In the genomic region with DNA sequence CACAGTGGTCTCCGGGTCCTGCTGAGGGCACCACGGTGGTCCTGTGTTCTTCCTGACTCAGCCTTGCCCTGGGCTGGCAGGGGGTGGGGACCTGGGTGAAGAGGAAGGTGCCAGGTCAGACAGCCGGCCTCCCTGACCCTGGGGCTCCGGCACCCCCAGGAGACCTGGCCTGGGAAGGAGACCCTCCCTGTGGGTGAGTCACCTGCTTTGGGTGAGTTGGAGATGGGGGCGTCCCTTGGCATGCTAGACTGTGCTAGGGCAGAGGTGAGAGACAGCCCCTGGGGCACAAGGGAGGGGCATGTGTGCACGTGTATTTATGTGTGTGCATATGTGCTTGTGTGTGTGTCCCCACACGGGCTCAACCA, we compare ENCODE assay signal across 9 cellular contexts. TPM values are rescaled to one million over a fixed set of nuclear protein-coding genes. Genes with fewer than 3 reads are reported as not detected.
DNase-seq lines count a peak whose midpoint lies in the region; ATAC-seq and TF ChIP-seq lines count a peak whose summit lies in the region.
"Had no signal": no experiment of that assay in that cellular context is flagged by ENCODE, and none has a peak within 500 bp of the region (broad histone marks: within the 10 kb centered on the region; RNA-seq: fewer than 3 reads in every experiment).

No MANE protein-coding gene starts in this region.

- peak overlapping the region; percentile 66 for H3K4me3 Mint-ChIP-seq in activated CD4-positive, alpha-beta memory T cell treated with anti-CD3 and anti-CD28 coated beads for 36 hours
- no peak overlapping the region for H3K4me3 Mint-ChIP-seq in stimulated activated memory B cell treated with anti-CD40 and anti-IgM and Interleukin-4, amounts not matched to agents 10 μg/mL and 1 μg/mL and 100 μg/mL, for 72 hours
- H3K4me3 Mint-ChIP-seq: mesothelial cell of epicardium had no signal

- no TSS peak for BruUV-seq in IMR-90 (replicated peaks; lab: Mats Ljungman, UMichigan)
- BruUV-seq in A673 (replicated peaks; lab: Mats Ljungman, UMichigan): no TSS peak

- no peaks in the 10 kb centered on the region for H3K9me3 Mint-ChIP-seq in activated CD4-positive, alpha-beta memory T cell treated with anti-CD3 and anti-CD28 coated beads for 36 hours
- H3K9me3 Mint-ChIP-seq in stimulated activated memory B cell treated with anti-CD40 and anti-IgM and Interleukin-4, amounts not matched to agents 10 μg/mL and 1 μg/mL and 100 μg/mL, for 72 hours: no peaks in the 10 kb centered on the region
- H3K9me3 Mint-ChIP-seq: mesothelial cell of epicardium had no signal

- H2BK5ac ChIP-seq in IMR-90 (ENCODE audit: low read depth, low read length, poor library complexity, severe bottlenecking): peak overlapping the region; percentile 57

- TF ChIP-seq POLR2A in IMR-90 (IDR thresholded peaks at IDR 0.05; ENCODE audit: low read depth, low read length): peak; percentile 42; the same call in 1 of the 2 replicates
- no peak for TF ChIP-seq POLR2A in esophagus muscularis mucosa (IDR thresholded peaks at IDR 0.05; ENCODE audit: low read depth)

- H3K9me1 ChIP-seq in IMR-90 (ENCODE audit: insufficient read depth, low read length): peaks cover 62% of the 10 kb centered on the region

- 0 out of 3 replicates have a peak overlapping the region, but pooled peaks have one; percentile 7 for H2BK15ac ChIP-seq in IMR-90 (ENCODE audit: low read depth, low read length)

- peak overlapping the region; percentile 62; the same call in 1 of the 2 replicates for H4K91ac ChIP-seq in IMR-90 (ENCODE audit: insufficient read depth, low read depth, low read length)

- H4K5ac ChIP-seq in IMR-90 (ENCODE audit: low read depth, low read length): peak overlapping the region; percentile 18; the same call in 1 of the 2 replicates

- in situ Hi-C loops in IMR-90 (cut with MboI; ENCODE audit: low sequenced_read_pairs): no loop called here

- peak overlapping the region; percentile 19 for H3K27ac ChIP-seq in IMR-90 (ENCODE audit: insufficient read depth, low read length)
- peak overlapping the region; percentile 80 to 87 (median 84) for H3K27ac ChIP-seq in esophagus muscularis mucosa (replicated peaks in 1 of 4)
- H3K27ac ChIP-seq in A673 (ENCODE audit: low read depth, low read length, poor library complexity, severe bottlenecking): no peak overlapping the region

- H2AFZ ChIP-seq in IMR-90 (replicated peaks; ENCODE audit: low read length, poor library complexity): peak overlapping the region; percentile 24

- TF ChIP-seq RAD21 in IMR-90 (IDR thresholded peaks at IDR 0.05; ENCODE audit: low read length): no peak

- H3K56ac ChIP-seq in IMR-90 (ENCODE audit: extremely low read depth, insufficient read depth, low read length): no peak overlapping the region

- no peak overlapping the region for H3K23ac ChIP-seq in IMR-90 (ENCODE audit: low read depth, low read length)

- H4K8ac ChIP-seq in IMR-90 (ENCODE audit: low read depth in 2 of 2, low read length in 2 of 2): no peak overlapping the region

- H3K4me1 ChIP-seq in IMR-90 (ENCODE audit: control insufficient read depth, insufficient read depth, low read length) (peaks cover 43% of the 10 kb centered on the region), esophagus muscularis mucosa (peaks cover 37 to 100% (median 100%) of the 10 kb centered on the region in 4 donors), A673 (ENCODE audit: insufficient read depth, low read length, poor library complexity, severe bottlenecking) (no peaks in the 10 kb centered on the region)

- POLR2A ChIA-PET in IMR-90 (lab: Charles Lee; ENCODE audit: unreplicated experiment): no interaction called here
- POLR2A ChIA-PET in activated CD4-positive, alpha-beta memory T cell treated with anti-CD3 and anti-CD28 coated beads for 36 hours (lab: Charles Lee): no interaction called here
- POLR2A ChIA-PET in A673 (lab: Charles Lee; ENCODE audit: low non-redundant PET): no interaction called here

- H3K14ac ChIP-seq in IMR-90 (replicated peaks; ENCODE audit: low read depth, low read length): peak overlapping the region; percentile 61; the same call in 1 of the 2 replicates

- H3K9me3 ChIP-seq in IMR-90 (ENCODE audit: control insufficient read depth, insufficient read depth, low read length) (no peaks in the 10 kb centered on the region), esophagus muscularis mucosa (no peaks in the 10 kb centered on the region), A673 (ENCODE audit: low read depth, low read length, poor library complexity, severe bottlenecking) (no peaks in the 10 kb centered on the region)

- H3K36me3 ChIP-seq in IMR-90 (ENCODE audit: control insufficient read depth, insufficient read depth, low read length) (no peaks in the 10 kb centered on the region; the same call in 1 of the 2 replicates), esophagus muscularis mucosa (peaks cover 0 to 13% (median 4%) of the 10 kb centered on the region in 4 donors), A673 (ENCODE audit: insufficient read depth, low read length, poor library complexity, severe bottlenecking) (no peaks in the 10 kb centered on the region)

- intact Hi-C loops in IMR-90 (cut with micrococcal nuclease): no loop called here
- intact Hi-C loops in activated CD4-positive, alpha-beta memory T cell treated with anti-CD3 and anti-CD28 coated beads for 36 hours (cut with micrococcal nuclease): loop anchor here (5.0 kb wide), 2 partner anchors 39 to 221 kb away; a partner anchor contains a TSS
- intact Hi-C loops in esophagus muscularis mucosa (cut with DNase I): no loop called here
- intact Hi-C loops in A673 (cut with micrococcal nuclease; ENCODE audit: unreplicated experiment): no loop called here

- no peak for TF ChIP-seq EP300 in esophagus muscularis mucosa (IDR thresholded peaks at IDR 0.05)

- CTCF ChIA-PET in IMR-90 (lab: Yijun Ruan, JAX): no interaction called here
- CTCF ChIA-PET in activated CD4-positive, alpha-beta memory T cell treated with anti-CD3 and anti-CD28 coated beads for 36 hours (lab: Charles Lee): no interaction called here
- CTCF ChIA-PET in A673 (lab: Charles Lee): no interaction called here

- peak overlapping the region; percentile 76 for H2AK5ac ChIP-seq in IMR-90 (ENCODE audit: low read depth, low read length)

- peak overlapping the region; percentile 20 for H3K18ac ChIP-seq in IMR-90 (ENCODE audit: low read depth, low read length)

- H3K4me3 ChIP-seq in IMR-90 (ENCODE audit: insufficient read depth, low read depth, low read length) (no peak overlapping the region), esophagus muscularis mucosa (no peak overlapping the region), A673 (ENCODE audit: low read depth, low read length, poor library complexity, severe bottlenecking) (no peak overlapping the region)

- peak overlapping the region; percentile 93 for H3K27ac Mint-ChIP-seq in activated CD4-positive, alpha-beta memory T cell treated with anti-CD3 and anti-CD28 coated beads for 36 hours
- H3K27ac Mint-ChIP-seq in stimulated activated memory B cell treated with anti-CD40 and anti-IgM and Interleukin-4, amounts not matched to agents 10 μg/mL and 1 μg/mL and 100 μg/mL, for 72 hours: peak overlapping the region; percentile 72

- TF ChIP-seq CTCF in IMR-90 (conservative IDR thresholded peaks at IDR 0.05; ENCODE audit: low read depth, low read length) (no peak), esophagus muscularis mucosa (IDR thresholded peaks at IDR 0.05) (no peak), A673 (conservative IDR thresholded peaks at IDR 0.05; ENCODE audit: low read depth, low read length) (no peak)

- H3K4ac ChIP-seq in IMR-90 (ENCODE audit: low read depth, low read length): peak overlapping the region; percentile 81

- peak overlapping the region; percentile 18 for H2AK9ac ChIP-seq in IMR-90 (replicated peaks; ENCODE audit: low read depth, low read length, poor library complexity)

- H3K36me3 Mint-ChIP-seq in activated CD4-positive, alpha-beta memory T cell treated with anti-CD3 and anti-CD28 coated beads for 36 hours: no peaks in the 10 kb centered on the region
- no peaks in the 10 kb centered on the region for H3K36me3 Mint-ChIP-seq in stimulated activated memory B cell treated with anti-CD40 and anti-IgM and Interleukin-4, amounts not matched to agents 10 μg/mL and 1 μg/mL and 100 μg/mL, for 72 hours
- H3K36me3 Mint-ChIP-seq: mesothelial cell of epicardium had no signal

- H4K20me1 ChIP-seq in IMR-90 (ENCODE audit: insufficient read depth, low read length): peaks cover 97% of the 10 kb centered on the region

- ATAC-seq in IMR-90 (ENCODE audit: low read depth) (no peak), HG03521 (IDR thresholded peaks at IDR 0.05; ENCODE audit: unreplicated experiment) (no peak)
- ATAC-seq in stimulated activated memory B cell treated with anti-CD40 and anti-IgM and Interleukin-4, amounts not matched to agents 10 μg/mL and 1 μg/mL and 100 μg/mL, for 72 hours: no peak

- H3K27me3 Mint-ChIP-seq in activated CD4-positive, alpha-beta memory T cell treated with anti-CD3 and anti-CD28 coated beads for 36 hours: no peaks in the 10 kb centered on the region
- H3K27me3 Mint-ChIP-seq in stimulated activated memory B cell treated with anti-CD40 and anti-IgM and Interleukin-4, amounts not matched to agents 10 μg/mL and 1 μg/mL and 100 μg/mL, for 72 hours: no peaks in the 10 kb centered on the region

- peak overlapping the region; percentile 82 for H2BK120ac ChIP-seq in IMR-90 (ENCODE audit: low read depth, low read length)

- WGBS in IMR-90 (ENCODE audit: extremely low coverage in 2 of 2, insufficient read length in 1 of 2), 2 experiments: 74% methylated on average over 4 of the region's 7 CpGs; no CpG with 5 or more reads in 1 of the 2 experiments
- 40% methylated on average over 4 of the region's 7 CpGs for WGBS in esophagus muscularis mucosa

- H2BK20ac ChIP-seq in IMR-90 (ENCODE audit: low read depth, low read length): peak overlapping the region; percentile 34; the same call in 1 of the 2 replicates

- DNase-seq in IMR-90 (no peak), esophagus muscularis mucosa (ENCODE audit: extremely low spot score) (no peak), NCI-H1417 (lab: John Stamatoyannopoulos, UW) (no peak), A673 (ENCODE audit: low spot score) (no peak)
- peak; percentile 69 for DNase-seq in activated CD4-positive, alpha-beta memory T cell treated with anti-CD3 and anti-CD28 coated beads for 36 hours
- DNase-seq: Kasumi-1 had no signal

- H3K4me1 Mint-ChIP-seq in activated CD4-positive, alpha-beta memory T cell treated with anti-CD3 and anti-CD28 coated beads for 36 hours (ENCODE audit: low read depth): peaks cover 38% of the 10 kb centered on the region
- peaks cover 54% of the 10 kb centered on the region for H3K4me1 Mint-ChIP-seq in stimulated activated memory B cell treated with anti-CD40 and anti-IgM and Interleukin-4, amounts not matched to agents 10 μg/mL and 1 μg/mL and 100 μg/mL, for 72 hours

- H3K4me2 ChIP-seq in IMR-90 (ENCODE audit: low read depth, low read length): peak overlapping the region; percentile 34; the same call in 1 of the 2 replicates

- dilution Hi-C loops in IMR-90 (cut with HindIII; ENCODE audit: low sequenced_read_pairs, unreplicated experiment): no loop called here

- H3K27me3 ChIP-seq in IMR-90 (ENCODE audit: control insufficient read depth, insufficient read depth, low read length): no peaks in the 10 kb centered on the region
- no peaks in the 10 kb centered on the region for H3K27me3 ChIP-seq in esophagus muscularis mucosa
- H3K27me3 ChIP-seq in A673 (replicated peaks; ENCODE audit: insufficient read depth, low read depth, low read length, poor library complexity): no peaks in the 10 kb centered on the region

- no peak overlapping the region for H3K9ac ChIP-seq in IMR-90 (ENCODE audit: low read depth, low read length)

- H3K79me1 ChIP-seq in IMR-90 (ENCODE audit: low read depth in 1 of 2, low read length in 2 of 2): peaks cover 35 to 92% of the 10 kb centered on the region in 2 experiments

RNA-seq across cellular contexts. Expression of a gene that starts 23.4 kb away (rescaled TPM):
- total RNA-seq in IMR-90 (2012; rRNA removed) (15.0 and 16.7 TPM in 2 replicates), esophagus muscularis mucosa (100 to 1,000 TPM in 2 of 4 donors, 10 to 100 TPM in 2; 61.0 to 104 (median 97.4) TPM), A673 (2021) (7.5 and 11.8 TPM in 2 replicates)
- polyA plus RNA-seq in IMR-90 (2012; rRNA removed): 17.6 and 19.8 TPM in 2 replicates
- polyA plus RNA-seq in IMR-90 (2012; cell fraction: cytosol; rRNA removed): 22.0 and 35.7 TPM in 2 replicates
- polyA plus RNA-seq in IMR-90 (2012; cell fraction: nucleus; rRNA removed; ENCODE audit: low replicate concordance): 16.5 and 24.0 TPM in 2 replicates
- total RNA-seq in activated CD4-positive, alpha-beta memory T cell treated with anti-CD3 and anti-CD28 coated beads for 36 hours: 10 to 100 TPM; 11.0 to 12.5 TPM
